Comparison of ENCODE assay signal across 1 cellular context in genomic region chr19:49954092-49954825, GRCh38.
A peak's percentile ranks its signal among the peaks of the same experiment; 100 is the strongest.
TF ChIP-seq lines count a peak whose summit lies in the region.

No MANE protein-coding gene starts in this region.

TF ChIP-seq in HepG2, 621 proteins besides CTCF, POLR2A, EP300 and RAD21 (continued from another document):
- TF ChIP-seq MNT (IDR thresholded peaks at IDR 0.05), result no peak
- no peak for TF ChIP-seq ZXDC (CRISPR knock-in tag; IDR thresholded peaks at IDR 0.05)
- TF ChIP-seq NR3C1 (CRISPR knock-in tag; IDR thresholded peaks at IDR 0.05), result no peak
- no peak for TF ChIP-seq ZNF232 (CRISPR knock-in tag; IDR thresholded peaks at IDR 0.05; ENCODE audit: borderline replicate concordance)
- no peak for TF ChIP-seq ZNF746 (CRISPR knock-in tag; IDR thresholded peaks at IDR 0.05)
- no peak for TF ChIP-seq ZNF207 (IDR thresholded peaks at IDR 0.05; ENCODE audit: borderline replicate concordance)
- TF ChIP-seq GTF2F1 (IDR thresholded peaks at IDR 0.05; ENCODE audit: low read length), result no peak
- TF ChIP-seq ZNF333 (CRISPR knock-in tag; IDR thresholded peaks at IDR 0.05; ENCODE audit: borderline replicate concordance), result no peak
- TF ChIP-seq ZNF646 (CRISPR knock-in tag; IDR thresholded peaks at IDR 0.05), result no peak
- no peak for TF ChIP-seq MAFK (conservative IDR thresholded peaks at IDR 0.05 in 1 of 2, IDR thresholded peaks at IDR 0.05 in 1 of 2; ENCODE audit: low read length in 2 of 2)
- TF ChIP-seq CEBPG (CRISPR knock-in tag; IDR thresholded peaks at IDR 0.05), result peak; percentile 81
- 0 out of 2 replicates have a peak, but pooled peaks have one; percentile 13 for TF ChIP-seq ZNF205 (CRISPR knock-in tag; IDR thresholded peaks at IDR 0.05)
- no peak for TF ChIP-seq ZSCAN22 (CRISPR knock-in tag; IDR thresholded peaks at IDR 0.05)
- TF ChIP-seq TFE3 (CRISPR knock-in tag; IDR thresholded peaks at IDR 0.05), result no peak
- no peak for TF ChIP-seq SIN3A (IDR thresholded peaks at IDR 0.05; ENCODE audit: borderline replicate concordance, low read depth, low read length)
- no peak for TF ChIP-seq ZNF547 (CRISPR knock-in tag; IDR thresholded peaks at IDR 0.05)
